ENCODE assay signal across 9 cellular contexts in the genomic region with DNA sequence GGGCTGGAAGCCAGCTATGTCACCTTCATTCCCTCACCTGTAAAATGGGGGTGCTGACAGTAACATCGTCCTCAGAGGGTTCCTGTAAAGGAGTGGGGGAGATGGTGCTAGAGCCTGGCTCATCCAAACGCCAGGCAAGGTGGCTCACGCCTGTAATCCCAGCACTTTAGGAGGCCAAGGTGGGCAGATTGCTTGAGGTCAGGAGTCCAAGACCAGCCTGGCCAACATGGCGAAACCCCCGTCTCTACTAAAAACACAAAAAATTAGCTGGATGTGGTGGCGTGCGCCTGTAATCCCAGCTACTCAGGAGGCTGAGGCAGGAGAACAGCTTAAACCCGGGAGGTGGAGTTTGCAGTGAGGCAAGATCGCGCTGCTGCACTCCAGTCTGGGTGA. TPM values are rescaled to one million over a fixed set of nuclear protein-coding genes. Genes with fewer than 3 reads are reported as not detected.
DNase-seq lines count a peak whose midpoint lies in the region; ATAC-seq and TF ChIP-seq lines count a peak whose summit lies in the region.
"Not testable (repeated sequence)": the region's sequence is repeated elsewhere in the genome, so short reads cannot be mapped to it uniquely, and the experiment has no call there.
"Had no signal": no experiment of that assay in that cellular context is flagged by ENCODE, and none has a peak within 500 bp of the region (broad histone marks: within the 10 kb centered on the region; RNA-seq: fewer than 3 reads in every experiment).

No MANE protein-coding gene starts in this region.

- H3K23ac ChIP-seq in trophoblast cell (ENCODE audit: low read length): not testable (repeated sequence)

- not testable (repeated sequence) for H3K4me3 ChIP-seq in Caco-2 (ENCODE audit: low read depth, low read length); lower lobe of right lung; trophoblast cell (ENCODE audit: low read depth, low read length); upper lobe of left lung

- peaks cover 14% of the 10 kb centered on the region for H3K36me3 Mint-ChIP-seq in Caco-2 (ENCODE audit: insufficient read depth, unreplicated experiment)
- not testable (repeated sequence) for H3K36me3 Mint-ChIP-seq in activated B cell treated with CpG ODN at 0.5 μM for 24 hours (ENCODE audit: low read depth); activated CD8-positive, alpha-beta memory T cell treated with anti-CD3 and anti-CD28 coated beads, Interleukin-2, amount 10 ng/mL, durations not matched to agents 7 days and 5 days; activated naive CD4-positive, alpha-beta T cell treated with anti-CD3 and anti-CD28 coated beads, Interleukin-2, amount 50 U/mL, for 24 hours; central memory CD8-positive, alpha-beta T cell (ENCODE audit: insufficient read depth)

- CTCF ChIA-PET in Caco-2 (lab: Charles Lee): interaction anchor here (1.7 kb wide), 1 partner anchor 93 kb away, joined by 4 read pairs; no protein-coding TSS in a partner anchor
- CTCF ChIA-PET in activated B cell treated with CpG ODN at 0.5 μM for 24 hours (lab: Charles Lee): interaction anchor here (1.0 kb wide), 1 partner anchor 16 kb away, joined by 3 read pairs; no protein-coding TSS in a partner anchor
- CTCF ChIA-PET in activated CD8-positive, alpha-beta memory T cell treated with anti-CD3 and anti-CD28 coated beads, Interleukin-2, amount 10 ng/mL, durations not matched to agents 7 days and 5 days (lab: Charles Lee): interaction anchor here (1.1 to 1.5 kb wide), 2 partner anchors 10 to 45 kb away, joined by 4 to 5 read pairs; partner anchors contain the start of gene SEMA7A

- TF ChIP-seq POLR2A in upper lobe of left lung (IDR thresholded peaks at IDR 0.05): not testable (repeated sequence)

- H2BK5ac ChIP-seq in trophoblast cell (ENCODE audit: low read depth, low read length, poor library complexity): peak overlapping the region; percentile 69

- H3K4me2 ChIP-seq in trophoblast cell (ENCODE audit: low read length): not testable (repeated sequence)

- POLR2A ChIA-PET in Caco-2 (lab: Charles Lee): not testable (repeated sequence)
- POLR2A ChIA-PET in activated B cell treated with CpG ODN at 0.5 μM for 24 hours (lab: Charles Lee): interaction anchor here (1.5 to 14.2 kb wide), 2 partner anchors 10 to 14 kb away, joined by 3 to 563 read pairs; no protein-coding TSS in a partner anchor

- peak overlapping the region; percentile 11 for H3K18ac ChIP-seq in trophoblast cell (ENCODE audit: low read length)

- peak overlapping the region; percentile 28 for H2BK12ac ChIP-seq in trophoblast cell (ENCODE audit: low read length)

- not testable (repeated sequence) for H3K27me3 ChIP-seq in Caco-2 (replicated peaks; ENCODE audit: control insufficient read depth, insufficient read depth, low read length); lower lobe of right lung (ENCODE audit: low read depth); trophoblast cell (ENCODE audit: insufficient read depth, low read length); upper lobe of left lung

- H4K91ac ChIP-seq in trophoblast cell (ENCODE audit: low read depth, low read length): peak overlapping the region; percentile 91

- H3K79me2 ChIP-seq in trophoblast cell (ENCODE audit: control insufficient read depth, insufficient read depth, low read length, poor library complexity): peaks cover 12% of the 10 kb centered on the region

- H3K36me3 ChIP-seq in Caco-2 (ENCODE audit: control insufficient read depth, insufficient read depth, low read length); lower lobe of right lung; trophoblast cell (ENCODE audit: control insufficient read depth in 1 of 2, insufficient read depth in 2 of 2, low read length in 2 of 2); upper lobe of left lung: not testable (repeated sequence)

- H3K27ac Mint-ChIP-seq in Caco-2 (ENCODE audit: unreplicated experiment) (peak overlapping the region; percentile 88), activated B cell treated with CpG ODN at 0.5 μM for 24 hours (peak overlapping the region; percentile 76)
- H3K27ac Mint-ChIP-seq in activated CD8-positive, alpha-beta memory T cell treated with anti-CD3 and anti-CD28 coated beads, Interleukin-2, amount 10 ng/mL, durations not matched to agents 7 days and 5 days: peak overlapping the region; percentile 18
- H3K27ac Mint-ChIP-seq in activated naive CD4-positive, alpha-beta T cell treated with anti-CD3 and anti-CD28 coated beads, Interleukin-2, amount 50 U/mL, for 24 hours: peak overlapping the region; percentile 65
- H3K27ac Mint-ChIP-seq in central memory CD8-positive, alpha-beta T cell (ENCODE audit: low read depth): peak overlapping the region; percentile 66

- not testable (repeated sequence) for H3K9me3 ChIP-seq in Caco-2; lower lobe of right lung; trophoblast cell (ENCODE audit: insufficient read depth, low read depth, low read length); upper lobe of left lung

- not testable (repeated sequence) for DNase-seq in Caco-2; activated B cell treated with CpG ODN at 0.5 μM for 24 hours; activated CD8-positive, alpha-beta memory T cell treated with anti-CD3 and anti-CD28 coated beads, Interleukin-2, amount 10 ng/mL, durations not matched to agents 7 days and 5 days; central memory CD8-positive, alpha-beta T cell (ENCODE audit: low spot score in 2 of 2); lower lobe of right lung; trophoblast cell; upper lobe of left lung

- H3K9ac ChIP-seq in trophoblast cell (ENCODE audit: low read length): not testable (repeated sequence)

- H3K27ac ChIP-seq in lower lobe of right lung (peak overlapping the region; percentile 25), trophoblast cell (ENCODE audit: low read depth, low read length) (peak overlapping the region; percentile 89), upper lobe of left lung (peak overlapping the region in 3 of 4 donors; percentile 16 to 55 (median 41))

- H2BK120ac ChIP-seq in trophoblast cell (ENCODE audit: insufficient read depth, low read length, poor library complexity): peak overlapping the region; percentile 89

- TF ChIP-seq CTCF in Caco-2 (IDR thresholded peaks at IDR 0.05; ENCODE audit: insufficient read depth in 1 of 2, low read depth in 1 of 2, low read length in 1 of 2, severe bottlenecking in 1 of 2, unreplicated experiment in 1 of 2); activated B cell treated with CpG ODN at 0.5 μM for 24 hours (IDR thresholded peaks at IDR 0.05); lower lobe of right lung (IDR thresholded peaks at IDR 0.05); upper lobe of left lung (IDR thresholded peaks at IDR 0.05): not testable (repeated sequence)

- H3K79me1 ChIP-seq in trophoblast cell (ENCODE audit: low read length): peaks cover 55% of the 10 kb centered on the region

- H3K4me1 ChIP-seq in Caco-2 (peaks cover 75% of the 10 kb centered on the region), lower lobe of right lung (peaks cover 30% of the 10 kb centered on the region), trophoblast cell (ENCODE audit: control insufficient read depth in 1 of 2, insufficient read depth in 2 of 2, low read length in 2 of 2) (peaks cover 54 to 59% of the 10 kb centered on the region in 2 experiments), upper lobe of left lung (peaks cover 9 to 31% (median 26%) of the 10 kb centered on the region in 4 donors)

- not testable (repeated sequence) for H3K4me3 Mint-ChIP-seq in Caco-2 (ENCODE audit: unreplicated experiment); activated B cell treated with CpG ODN at 0.5 μM for 24 hours; activated CD8-positive, alpha-beta memory T cell treated with anti-CD3 and anti-CD28 coated beads, Interleukin-2, amount 10 ng/mL, durations not matched to agents 7 days and 5 days; activated naive CD4-positive, alpha-beta T cell treated with anti-CD3 and anti-CD28 coated beads, Interleukin-2, amount 50 U/mL, for 24 hours; central memory CD8-positive, alpha-beta T cell

- intact Hi-C loops in Caco-2 (cut with micrococcal nuclease; ENCODE audit: unreplicated experiment); activated B cell treated with CpG ODN at 0.5 μM for 24 hours (cut with micrococcal nuclease); lower lobe of right lung (cut with DNase I): not testable (repeated sequence)

- not testable (repeated sequence) for H2AFZ ChIP-seq in trophoblast cell (ENCODE audit: insufficient read depth, low read length, poor library complexity)

- BruUV-seq in Caco-2 (replicated peaks; lab: Mats Ljungman, UMichigan): TSS peak; percentile 60

- H2AK5ac ChIP-seq in trophoblast cell (ENCODE audit: low read length): peak overlapping the region; percentile 7

- no CpG with 5 or more reads among the region's 10 CpGs for WGBS in trophoblast cell (ENCODE audit: extremely low coverage, insufficient coverage, insufficient read length)
- WGBS in upper lobe of left lung, 2 donors: 93 to 94% methylated on average over 10 of the region's 10 CpGs

- H3K4me1 Mint-ChIP-seq in Caco-2 (ENCODE audit: low read depth, unreplicated experiment) (peaks cover 52% of the 10 kb centered on the region), activated B cell treated with CpG ODN at 0.5 μM for 24 hours (peaks cover 93% of the 10 kb centered on the region)
- H3K4me1 Mint-ChIP-seq in activated CD8-positive, alpha-beta memory T cell treated with anti-CD3 and anti-CD28 coated beads, Interleukin-2, amount 10 ng/mL, durations not matched to agents 7 days and 5 days: peaks cover 46% of the 10 kb centered on the region
- H3K4me1 Mint-ChIP-seq in activated naive CD4-positive, alpha-beta T cell treated with anti-CD3 and anti-CD28 coated beads, Interleukin-2, amount 50 U/mL, for 24 hours: peaks cover 57% of the 10 kb centered on the region
- peaks cover 38% of the 10 kb centered on the region for H3K4me1 Mint-ChIP-seq in central memory CD8-positive, alpha-beta T cell

- peak overlapping the region; percentile 60 for H3K14ac ChIP-seq in trophoblast cell (ENCODE audit: low read length)

- H4K8ac ChIP-seq in trophoblast cell (ENCODE audit: low read depth, low read length): peak overlapping the region; percentile 35

- H3K4ac ChIP-seq in trophoblast cell (ENCODE audit: low read depth, low read length): peak overlapping the region; percentile 25

- TF ChIP-seq EP300 in upper lobe of left lung (IDR thresholded peaks at IDR 0.05): not testable (repeated sequence)

- H4K12ac ChIP-seq in trophoblast cell (ENCODE audit: low read depth, low read length): peak overlapping the region; percentile 21

- H3K27me3 Mint-ChIP-seq in Caco-2 (ENCODE audit: insufficient read depth, unreplicated experiment); activated B cell treated with CpG ODN at 0.5 μM for 24 hours; activated CD8-positive, alpha-beta memory T cell treated with anti-CD3 and anti-CD28 coated beads, Interleukin-2, amount 10 ng/mL, durations not matched to agents 7 days and 5 days; activated naive CD4-positive, alpha-beta T cell treated with anti-CD3 and anti-CD28 coated beads, Interleukin-2, amount 50 U/mL, for 24 hours; central memory CD8-positive, alpha-beta T cell: not testable (repeated sequence)

- not testable (repeated sequence) for ATAC-seq in activated B cell treated with CpG ODN at 0.5 μM for 24 hours (ENCODE audit: low read depth); activated CD8-positive, alpha-beta memory T cell treated with anti-CD3 and anti-CD28 coated beads, Interleukin-2, amount 10 ng/mL, durations not matched to agents 7 days and 5 days; central memory CD8-positive, alpha-beta T cell (replicated peaks; ENCODE audit: extremely low read depth, poor library complexity, severe bottlenecking); lower lobe of right lung; upper lobe of left lung (ENCODE audit: low FRiP score in 2 of 2)

- H3K9me3 Mint-ChIP-seq in Caco-2 (ENCODE audit: unreplicated experiment); activated B cell treated with CpG ODN at 0.5 μM for 24 hours; activated CD8-positive, alpha-beta memory T cell treated with anti-CD3 and anti-CD28 coated beads, Interleukin-2, amount 10 ng/mL, durations not matched to agents 7 days and 5 days (ENCODE audit: low read depth); activated naive CD4-positive, alpha-beta T cell treated with anti-CD3 and anti-CD28 coated beads, Interleukin-2, amount 50 U/mL, for 24 hours; central memory CD8-positive, alpha-beta T cell: not testable (repeated sequence)

RNA-seq across cellular contexts. Expression of gene CYP11A1, which starts 22.6 kb away (rescaled TPM):
- 0.56 TPM in 1 of 2 replicates, not detected in the other for total RNA-seq in Caco-2 (2022)
- not detected in 2 replicates for total RNA-seq in activated B cell treated with CpG ODN at 0.5 μM for 24 hours
- total RNA-seq in activated CD8-positive, alpha-beta memory T cell treated with anti-CD3 and anti-CD28 coated beads, Interleukin-2, amount 10 ng/mL, durations not matched to agents 7 days and 5 days: under 1 TPM in 1 of 2 experiments, not detected in 1; 0.55 TPM
- 0.59 TPM for total RNA-seq in lower lobe of right lung
- 217 and 235 TPM in 2 replicates for polyA plus RNA-seq in trophoblast cell (2013)
- 1 to 10 TPM in 4 of 6 donors, under 1 TPM in 1, not detected in 1; 0.91 to 8.4 (median 1.1) TPM for total RNA-seq in upper lobe of left lung
- total RNA-seq: CD4-positive, alpha-beta memory T cell had no signal
- polyA plus RNA-seq: CD4-positive, alpha-beta memory T cell had no signal

RNA-seq across cellular contexts. Expression of gene SEMA7A, which starts 43.7 kb away (rescaled TPM):
- total RNA-seq in Caco-2 (2022) (31.4 and 38.1 TPM in 2 replicates), activated B cell treated with CpG ODN at 0.5 μM for 24 hours (159 and 178 TPM in 2 replicates), lower lobe of right lung (4.6 TPM), upper lobe of left lung (1 to 10 TPM; 1.0 to 9.1 (median 5.3) TPM)
- 10 to 100 TPM; 26.4 to 32.9 TPM for total RNA-seq in activated CD8-positive, alpha-beta memory T cell treated with anti-CD3 and anti-CD28 coated beads, Interleukin-2, amount 10 ng/mL, durations not matched to agents 7 days and 5 days
- polyA plus RNA-seq in trophoblast cell (2013): 135 and 149 TPM in 2 replicates

Comparison
In these comparisons a context has a peak if more than half of its experiments do, and no peak if none do; other contexts are left out.
1. H3K27ac Mint-ChIP-seq: peak in every context shown above with its lines; median percentile 88 in Caco-2; 76 in activated B cell treated with CpG ODN at 0.5 μM for 24 hours; 66 in central memory CD8-positive, alpha-beta T cell; 65 in activated naive CD4-positive, alpha-beta T cell treated with anti-CD3 and anti-CD28 coated beads, Interleukin-2, amount 50 U/mL, for 24 hours; 18 in activated CD8-positive, alpha-beta memory T cell treated with anti-CD3 and anti-CD28 coated beads, Interleukin-2, amount 10 ng/mL, durations not matched to agents 7 days and 5 days.
2. H3K27ac ChIP-seq: peak in every context shown above with its lines; median percentile 89 in trophoblast cell; 41 in upper lobe of left lung; 25 in lower lobe of right lung.